Comparison of ENCODE assay signal across 23 cellular contexts in genomic region chr10:35415505-35415904, GRCh38.
DNase-seq lines count a peak whose midpoint lies in the region; ATAC-seq and TF ChIP-seq lines count a peak whose summit lies in the region.
"Had no signal": no experiment of that assay in that cellular context is flagged by ENCODE, and none has a peak within 500 bp of the region (broad histone marks: within the 10 kb centered on the region; RNA-seq: fewer than 3 reads in every experiment).

No MANE protein-coding gene starts in this region.

- no peak overlapping the region for H3K18ac ChIP-seq in mesendoderm (ENCODE audit: low read length)

- H4K8ac ChIP-seq in mesendoderm (ENCODE audit: low read depth, low read length), result no peak overlapping the region

- peaks cover 40% of the 10 kb centered on the region for H3K79me1 ChIP-seq in mesendoderm (ENCODE audit: low read length)

- H3K4me2 ChIP-seq in mesendoderm (ENCODE audit: low read length) (no peak overlapping the region), MM.1S (ENCODE audit: low read depth, low read length) (no peak overlapping the region)
- H3K4me2 ChIP-seq: KMS-11 had no signal

- no peak overlapping the region for H2BK15ac ChIP-seq in mesendoderm (replicated peaks; ENCODE audit: low read depth)

- H2BK120ac ChIP-seq in mesendoderm (ENCODE audit: low read depth, low read length), result no peak overlapping the region

- ATAC-seq in heart left ventricle (peak in 1 of 4 donors; percentile 57), Right ventricle myocardium inferior (no peak)
- ATAC-seq: activated CD4-positive, CD25-positive, alpha-beta regulatory T cell treated with anti-CD3 and anti-CD28 coated beads, Interleukin-2, amount 50 U/mL, for 24 hours; stimulated activated naive B cell treated with anti-CD40 and anti-IgM and Interleukin-4, amounts not matched to agents 10 μg/mL and 1 μg/mL and 100 μg/mL, for 72 hours had no signal

- H3K27me3 ChIP-seq in heart left ventricle (no peaks in the 10 kb centered on the region), breast epithelium (no peaks in the 10 kb centered on the region), mesendoderm (ENCODE audit: insufficient read depth, low read length, poor library complexity) (no peaks in the 10 kb centered on the region), MM.1S (replicated peaks; ENCODE audit: insufficient read depth, low read length) (no peaks in the 10 kb centered on the region)
- H3K27me3 ChIP-seq: ovary, tibial artery had no signal

- H3K4me3 ChIP-seq in heart left ventricle (no peak overlapping the region), breast epithelium (no peak overlapping the region), mesendoderm (ENCODE audit: low read length) (no peak overlapping the region), MM.1S (ENCODE audit: low read length) (no peak overlapping the region)
- H3K4me3 ChIP-seq: ovary, tibial artery had no signal

- H4K5ac ChIP-seq in mesendoderm (ENCODE audit: low read length), result no peak overlapping the region

- H3K23ac ChIP-seq in mesendoderm (ENCODE audit: low read length), result no peak overlapping the region

- no peak overlapping the region for H2AFZ ChIP-seq in MM.1S (ENCODE audit: low read length)

- no peak overlapping the region for H2BK5ac ChIP-seq in mesendoderm (ENCODE audit: low read length)

- no peak for TF ChIP-seq POLR2A in heart left ventricle (IDR thresholded peaks at IDR 0.05)
- TF ChIP-seq POLR2A in breast epithelium (IDR thresholded peaks at IDR 0.05), result no peak

- TF ChIP-seq CTCF in heart left ventricle (IDR thresholded peaks at IDR 0.05), result no peak
- no peak for TF ChIP-seq CTCF in breast epithelium (IDR thresholded peaks at IDR 0.05)
- TF ChIP-seq CTCF in MM.1S (IDR thresholded peaks at IDR 0.05; ENCODE audit: low read length), result no peak

- no peaks in the 10 kb centered on the region for H3K9me2 ChIP-seq in MM.1S (replicated peaks; ENCODE audit: insufficient read depth, low read length)

- no peak overlapping the region for H3K56ac ChIP-seq in mesendoderm (ENCODE audit: low read length)

- no peaks in the 10 kb centered on the region for H3K9me3 ChIP-seq in heart left ventricle
- no peaks in the 10 kb centered on the region for H3K9me3 ChIP-seq in breast epithelium
- no peaks in the 10 kb centered on the region for H3K9me3 ChIP-seq in MM.1S (replicated peaks; ENCODE audit: insufficient read depth, low read length)
- H3K9me3 ChIP-seq: ovary, tibial artery had no signal

- no peaks in the 10 kb centered on the region; the same call in 1 of the 2 replicates for H4K20me1 ChIP-seq in MM.1S (ENCODE audit: insufficient read depth, low read length)

- H2AK5ac ChIP-seq in mesendoderm (ENCODE audit: low read length), result peak overlapping the region; percentile 25

- 62 to 75% (median 73%) methylated on average over 5 of the region's 5 CpGs for WGBS in heart left ventricle, 4 donors
- WGBS in mesendoderm (ENCODE audit: extremely low coverage, insufficient coverage, low lambda C conversion rate), result no CpG with 5 or more reads among the region's 5 CpGs

- DNase-seq in heart left ventricle, result no peak
- no peak for DNase-seq in Right ventricle myocardium inferior (ENCODE audit: missing footprints)
- no peak for DNase-seq in breast epithelium (ENCODE audit: low spot score in 2 of 2)
- no peak for DNase-seq in mesendoderm
- DNase-seq in superior temporal gyrus (ENCODE audit: extremely low spot score), result peak; percentile 14
- no peak for DNase-seq in HUDEP-2 (lab: John Stamatoyannopoulos, UW; ENCODE audit: unreplicated experiment in 76 of 76)
- DNase-seq in HuH-7 (ENCODE audit: low spot score), result no peak
- no peak for DNase-seq in MM.1S
- DNase-seq: activated naive CD4-positive, alpha-beta T cell treated with anti-CD3 and anti-CD28 coated beads, Interleukin-2, amount 10 ng/mL, durations not matched to agents 7 days and 5 days; activated T-cell treated with anti-CD3 and anti-CD28 coated beads, Interleukin-2, amount 50 U/mL, for 48 hours; cortex of kidney; DMS79 treated with DMSO at 0.1 percent for 48 hours; GOT3; NCI-H1048; NCI-H1930; NCI-H446 treated with DMSO at 0.1 percent for 48 hours; ovary; RPMI8226; stimulated activated naive B cell treated with anti-CD40 and anti-IgM and Interleukin-4, amounts not matched to agents 10 μg/mL and 1 μg/mL and 100 μg/mL, for 72 hours; tibial artery had no signal

- no peak overlapping the region for H3K4ac ChIP-seq in mesendoderm (ENCODE audit: low read depth, low read length)

- intact Hi-C loops in heart left ventricle (cut with DNase I) (no loop called here), Right ventricle myocardium inferior (cut with DNase I) (no loop called here), breast epithelium (cut with DNase I; ENCODE audit: low total_unique reads) (no loop called here)

- H3K36me3 ChIP-seq in heart left ventricle (no peaks in the 10 kb centered on the region), breast epithelium (no peaks in the 10 kb centered on the region), mesendoderm (ENCODE audit: control insufficient read depth, insufficient read depth, low read length) (no peaks in the 10 kb centered on the region), MM.1S (replicated peaks; ENCODE audit: insufficient read depth, low read length) (no peaks in the 10 kb centered on the region)
- H3K36me3 ChIP-seq: ovary, tibial artery had no signal

- H3K9ac ChIP-seq in mesendoderm (ENCODE audit: low read length) (no peak overlapping the region), MM.1S (ENCODE audit: low read length) (no peak overlapping the region)
- H3K9ac ChIP-seq: KMS-11 had no signal

- H3F3A ChIP-seq in MM.1S (ENCODE audit: insufficient read depth, low read length), result no peaks in the 10 kb centered on the region

- H3K27ac ChIP-seq in heart left ventricle (peak overlapping the region in 8 of 12 donors; percentile 9 to 64 (median 30)), breast epithelium (peak overlapping the region; percentile 14 to 21), mesendoderm (ENCODE audit: low read depth, low read length) (no peak overlapping the region), MM.1S (ENCODE audit: low read length) (no peak overlapping the region)
- H3K27ac ChIP-seq: C4-2B, KMS-11, ovary, tibial artery had no signal

- H3K4me1 ChIP-seq in heart left ventricle, result peaks cover 3 to 93% (median 68%) of the 10 kb centered on the region in 12 donors
- peaks cover 0 to 3% of the 10 kb centered on the region in 2 donors for H3K4me1 ChIP-seq in breast epithelium
- H3K4me1 ChIP-seq in mesendoderm (ENCODE audit: control insufficient read depth, low read depth, low read length), result peaks cover 40% of the 10 kb centered on the region
- H3K4me1 ChIP-seq in MM.1S (ENCODE audit: low read length), result no peaks in the 10 kb centered on the region

- H3K79me2 ChIP-seq in mesendoderm (ENCODE audit: control insufficient read depth, insufficient read depth, low read length), result peaks cover 46% of the 10 kb centered on the region
- H3K79me2 ChIP-seq in MM.1S (ENCODE audit: low read length), result peaks cover 62% of the 10 kb centered on the region

Comparison
In these comparisons a context has a peak if more than half of its experiments do, and no peak if none do; other contexts are left out.
1. H3K27ac ChIP-seq: peak in heart left ventricle (8 of 12) and breast epithelium (2 of 2); none in mesendoderm (single experiment) and MM.1S (single experiment).